Comparison of ENCODE assay signal across 8 cellular contexts in genomic region chr7:55019691-55020480, GRCh38. TPM values are rescaled to one million over a fixed set of nuclear protein-coding genes. Genes with fewer than 3 reads are reported as not detected.
DNase-seq lines count a peak whose midpoint lies in the region; ATAC-seq and TF ChIP-seq lines count a peak whose summit lies in the region.

No MANE protein-coding gene starts in this region.

- in situ Hi-C loops in Caki2 (cut with HindIII; ENCODE audit: low pct_unique_long_range_greater_than_20kb, low sequenced_read_pairs) = no loop called here

- DNase-seq in Caki2 (ENCODE audit: low read depth) (peak; percentile 47), NCI-H510A treated with DMSO at 0.1 percent for 48 hours (lab: John Stamatoyannopoulos, UW) (peak; percentile 32), fibroblast of the aortic adventitia (ENCODE audit: low read depth) (no peak), osteocyte (ENCODE audit: extremely low spot score, unreplicated experiment) (no peak), NCI-H524 (lab: John Stamatoyannopoulos, UW) (no peak), HUDEP-2 (lab: John Stamatoyannopoulos, UW; ENCODE audit: unreplicated experiment in 76 of 76) (no peak)
- no peak for DNase-seq in activated CD8-positive, alpha-beta T cell treated with anti-CD3 and anti-CD28 coated beads, Interleukin-2, amount 10 ng/mL, durations not matched to agents 7 days and 5 days

- H3K36me3 Mint-ChIP-seq in osteocyte (ENCODE audit: unreplicated experiment) = no peaks in the 10 kb centered on the region
- H3K36me3 Mint-ChIP-seq in activated CD8-positive, alpha-beta T cell treated with anti-CD3 and anti-CD28 coated beads, Interleukin-2, amount 10 ng/mL, durations not matched to agents 7 days and 5 days (ENCODE audit: low read depth) = no peaks in the 10 kb centered on the region

- TF ChIP-seq CTCF in fibroblast of the aortic adventitia (IDR thresholded peaks at IDR 0.05; ENCODE audit: insufficient read depth, low read length) (peak; percentile 19), osteocyte (IDR thresholded peaks at IDR 0.05) (no peak)

- CTCF ChIA-PET in activated CD8-positive, alpha-beta T cell treated with anti-CD3 and anti-CD28 coated beads, Interleukin-2, amount 10 ng/mL, durations not matched to agents 7 days and 5 days (lab: Charles Lee) = no interaction called here

- no peak overlapping the region for H3K27ac Mint-ChIP-seq in osteocyte (ENCODE audit: unreplicated experiment)
- H3K27ac Mint-ChIP-seq in activated CD8-positive, alpha-beta T cell treated with anti-CD3 and anti-CD28 coated beads, Interleukin-2, amount 10 ng/mL, durations not matched to agents 7 days and 5 days = no peak overlapping the region

- peak overlapping the region; percentile 74 for H3K4me3 Mint-ChIP-seq in osteocyte (ENCODE audit: unreplicated experiment)
- no peak overlapping the region for H3K4me3 Mint-ChIP-seq in activated CD8-positive, alpha-beta T cell treated with anti-CD3 and anti-CD28 coated beads, Interleukin-2, amount 10 ng/mL, durations not matched to agents 7 days and 5 days

- peak overlapping the region; percentile 79 for H3K4me3 ChIP-seq in fibroblast of the aortic adventitia (ENCODE audit: low read depth, low read length)

- H3K27me3 Mint-ChIP-seq in osteocyte (ENCODE audit: unreplicated experiment) = no peaks in the 10 kb centered on the region
- H3K27me3 Mint-ChIP-seq in activated CD8-positive, alpha-beta T cell treated with anti-CD3 and anti-CD28 coated beads, Interleukin-2, amount 10 ng/mL, durations not matched to agents 7 days and 5 days (ENCODE audit: low read depth) = peaks cover 50% of the 10 kb centered on the region

- POLR2A ChIA-PET in activated CD8-positive, alpha-beta T cell treated with anti-CD3 and anti-CD28 coated beads, Interleukin-2, amount 10 ng/mL, durations not matched to agents 7 days and 5 days (lab: Charles Lee) = no interaction called here

- H3K9me3 Mint-ChIP-seq in osteocyte (ENCODE audit: unreplicated experiment) = no peaks in the 10 kb centered on the region
- H3K9me3 Mint-ChIP-seq in activated CD8-positive, alpha-beta T cell treated with anti-CD3 and anti-CD28 coated beads, Interleukin-2, amount 10 ng/mL, durations not matched to agents 7 days and 5 days (ENCODE audit: insufficient read depth) = no peaks in the 10 kb centered on the region

- peaks cover 51% of the 10 kb centered on the region for H3K4me1 Mint-ChIP-seq in osteocyte (ENCODE audit: unreplicated experiment)
- H3K4me1 Mint-ChIP-seq in activated CD8-positive, alpha-beta T cell treated with anti-CD3 and anti-CD28 coated beads, Interleukin-2, amount 10 ng/mL, durations not matched to agents 7 days and 5 days (ENCODE audit: low read depth) = no peaks in the 10 kb centered on the region

- no peak for ATAC-seq in activated CD8-positive, alpha-beta T cell treated with anti-CD3 and anti-CD28 coated beads, Interleukin-2, amount 10 ng/mL, durations not matched to agents 7 days and 5 days
- no peak for ATAC-seq in GM21447 (IDR thresholded peaks at IDR 0.05; ENCODE audit: unreplicated experiment)

RNA-seq across cellular contexts. Expression of gene EGFR, which starts 1.1 kb away (rescaled TPM):
- total RNA-seq in Caki2 (2014; rRNA removed; shearing (Covaris generic); ENCODE audit: low replicate concordance) = 52.7 and 53.3 TPM in 2 replicates
- total RNA-seq in fibroblast of the aortic adventitia (ENCODE audit: low replicate concordance) = 48.3 and 147 TPM in 2 replicates
- total RNA-seq in osteocyte = 56.2 and 56.5 TPM in 2 replicates
- total RNA-seq in activated CD8-positive, alpha-beta T cell treated with anti-CD3 and anti-CD28 coated beads, Interleukin-2, amount 10 ng/mL, durations not matched to agents 7 days and 5 days = not detected

Comparison
In these comparisons a context has a peak if more than half of its experiments do, and no peak if none do; other contexts are left out.
1. DNase-seq: peak in Caki2 (single experiment) and NCI-H510A treated with DMSO at 0.1 percent for 48 hours (single experiment); none in fibroblast of the aortic adventitia (single experiment), osteocyte (single experiment), activated CD8-positive, alpha-beta T cell treated with anti-CD3 and anti-CD28 coated beads, Interleukin-2, amount 10 ng/mL, durations not matched to agents 7 days and 5 days (single experiment), NCI-H524 (0 of 2) and HUDEP-2 (0 of 76).
2. RNA of gene EGFR, which starts 1.1 kb away (total RNA-seq): 48.3 to 147 TPM in fibroblast of the aortic adventitia, 56.2 to 56.5 TPM in osteocyte and 52.7 to 53.3 TPM in Caki2; not detected in activated CD8-positive, alpha-beta T cell treated with anti-CD3 and anti-CD28 coated beads, Interleukin-2, amount 10 ng/mL, durations not matched to agents 7 days and 5 days; every median in the first group is over 10 times any median in the second.